Comparison of ENCODE assay signal across 11 cellular contexts in genomic region chr3:145359040-145359439, GRCh38.
"Had no signal": no experiment of that assay in that cellular context is flagged by ENCODE, and none has a peak within 500 bp of the region (broad histone marks: within the 10 kb centered on the region; RNA-seq: fewer than 3 reads in every experiment).

No MANE protein-coding gene starts in this region.

- H3K27me3 Mint-ChIP-seq: IgD-negative memory B cell had no signal

- H3K4me1 ChIP-seq: HAP-1 had no signal

- H3K36me3 Mint-ChIP-seq: IgD-negative memory B cell had no signal

- DNase-seq: GM23248, GOT3, H7, HFFc6, KBM-7 had no signal

- H3K9ac ChIP-seq: GM23248, KMS-11 had no signal

- H3K27ac ChIP-seq: GM23248, HL-60, KMS-11 had no signal

- H3K9me3 ChIP-seq: HAP-1 had no signal

- H3K27ac Mint-ChIP-seq: HFFc6, IgD-negative memory B cell had no signal

- H3K4me3 Mint-ChIP-seq: HFFc6, IgD-negative memory B cell had no signal

- H3K36me3 ChIP-seq: HAP-1 had no signal

- H2AFZ ChIP-seq: GM23248 had no signal

- H3K4me3 ChIP-seq: GM23248, HAP-1 had no signal

- H3K4me1 Mint-ChIP-seq: IgD-negative memory B cell had no signal

- ATAC-seq: HCT116, HepG2 had no signal

- H3K4me2 ChIP-seq: KMS-11 had no signal
